ENCODE assay signal across 12 cellular contexts in genomic region chr2:102417946-102418345, GRCh38. TPM values are rescaled to one million over a fixed set of nuclear protein-coding genes. Genes with fewer than 3 reads are reported as not detected.
DNase-seq lines count a peak whose midpoint lies in the region; ATAC-seq and TF ChIP-seq lines count a peak whose summit lies in the region.
"Had no signal": no experiment of that assay in that cellular context is flagged by ENCODE, and none has a peak within 500 bp of the region (broad histone marks: within the 10 kb centered on the region; RNA-seq: fewer than 3 reads in every experiment).

No MANE protein-coding gene starts in this region.

- H3K9me2 ChIP-seq in PC-9 (ENCODE audit: insufficient read depth) = no peaks in the 10 kb centered on the region
- no peaks in the 10 kb centered on the region for H3K9me2 ChIP-seq in GM23248 (ENCODE audit: insufficient read depth)

- peak overlapping the region; percentile 62 for H3K4me3 Mint-ChIP-seq in activated naive CD8-positive, alpha-beta T cell treated with anti-CD3 and anti-CD28 coated beads for 36 hours

- H3F3A ChIP-seq in PC-9 (ENCODE audit: insufficient read depth, low read depth) (no peaks in the 10 kb centered on the region), GM23248 (ENCODE audit: insufficient read depth) (no peaks in the 10 kb centered on the region)

- peaks cover 47% of the 10 kb centered on the region for H3K4me1 Mint-ChIP-seq in activated naive CD8-positive, alpha-beta T cell treated with anti-CD3 and anti-CD28 coated beads for 36 hours

- H3K27me3 ChIP-seq in PC-9 (ENCODE audit: insufficient read depth, low read depth) (no peaks in the 10 kb centered on the region), sigmoid colon (no peaks in the 10 kb centered on the region), GM23248 (replicated peaks; ENCODE audit: insufficient read depth) (peaks cover 44% of the 10 kb centered on the region)

- intact Hi-C loops in posterior vena cava (cut with DNase I) (no loop called here), PC-9 (cut with micrococcal nuclease; ENCODE audit: unreplicated experiment) (no loop called here), sigmoid colon (cut with DNase I) (no loop called here)

- H3K79me2 ChIP-seq in PC-9 (ENCODE audit: low read depth) (no peaks in the 10 kb centered on the region), GM23248 (ENCODE audit: insufficient read depth) (no peaks in the 10 kb centered on the region)

- no peaks in the 10 kb centered on the region for H3K4me1 ChIP-seq in PC-9 (replicated peaks; ENCODE audit: insufficient read depth)
- no peaks in the 10 kb centered on the region for H3K4me1 ChIP-seq in sigmoid colon
- H3K4me1 ChIP-seq in GM23248 (ENCODE audit: insufficient read depth) = no peaks in the 10 kb centered on the region

- H3K27me3 Mint-ChIP-seq in activated naive CD8-positive, alpha-beta T cell treated with anti-CD3 and anti-CD28 coated beads for 36 hours = no peaks in the 10 kb centered on the region

- TF ChIP-seq CTCF in PC-9 (conservative IDR thresholded peaks at IDR 0.05) = no peak
- TF ChIP-seq CTCF in sigmoid colon (IDR thresholded peaks at IDR 0.05) = no peak

- CTCF ChIA-PET in PC-9 (lab: Charles Lee) = no interaction called here

- H4K20me1 ChIP-seq in PC-9 (ENCODE audit: insufficient read depth) = no peaks in the 10 kb centered on the region
- H4K20me1 ChIP-seq in GM23248 (ENCODE audit: insufficient read depth) = no peaks in the 10 kb centered on the region

- no peak for TF ChIP-seq EP300 in sigmoid colon (IDR thresholded peaks at IDR 0.05)

- H3K27ac Mint-ChIP-seq in activated naive CD8-positive, alpha-beta T cell treated with anti-CD3 and anti-CD28 coated beads for 36 hours = peak overlapping the region; percentile 98

- H3K9me3 Mint-ChIP-seq in activated naive CD8-positive, alpha-beta T cell treated with anti-CD3 and anti-CD28 coated beads for 36 hours = peaks cover 9% of the 10 kb centered on the region

- H3K4me2 ChIP-seq in PC-9 (no peak overlapping the region), GM23248 (ENCODE audit: unreplicated experiment) (no peak overlapping the region)

- no TSS peak for BruUV-seq in PC-9 (replicated peaks; lab: Mats Ljungman, UMichigan)

- POLR2A ChIA-PET in PC-9 (lab: Charles Lee; ENCODE audit: unreplicated experiment) = no interaction called here

- H3K27ac ChIP-seq in PC-9 = no peak overlapping the region
- no peak overlapping the region for H3K27ac ChIP-seq in sigmoid colon
- no peak overlapping the region for H3K27ac ChIP-seq in GM23248

- H3K4me3 ChIP-seq in PC-9 = no peak overlapping the region
- no peak overlapping the region for H3K4me3 ChIP-seq in sigmoid colon
- H3K4me3 ChIP-seq in GM23248 = no peak overlapping the region

- H3K9me3 ChIP-seq in PC-9 (ENCODE audit: insufficient read depth, low read depth) (no peaks in the 10 kb centered on the region), sigmoid colon (no peaks in the 10 kb centered on the region), GM23248 (ENCODE audit: low read depth) (no peaks in the 10 kb centered on the region)

- in situ Hi-C loops in GM23248 (cut with MboI) = no loop called here

- peaks cover 14% of the 10 kb centered on the region for H3K36me3 Mint-ChIP-seq in activated naive CD8-positive, alpha-beta T cell treated with anti-CD3 and anti-CD28 coated beads for 36 hours

- no peak for DNase-seq in activated naive CD8-positive, alpha-beta T cell treated with anti-CD3 and anti-CD28 coated beads for 36 hours
- DNase-seq in posterior vena cava (ENCODE audit: low spot score) = no peak
- DNase-seq in PC-9 = no peak
- DNase-seq in sigmoid colon = no peak
- no peak for DNase-seq in GM23248
- DNase-seq: NCI-H69 had no signal

- H2AFZ ChIP-seq in PC-9 = no peak overlapping the region
- no peak overlapping the region for H2AFZ ChIP-seq in GM23248

- no peak for TF ChIP-seq POLR2A in sigmoid colon (IDR thresholded peaks at IDR 0.05)

- no peak overlapping the region for H3K9ac ChIP-seq in GM23248

- WGBS in sigmoid colon, 2 donors = 62 to 90% methylated on average over 1 of the region's 1 CpG
- 48% methylated on average over 1 of the region's 1 CpG for WGBS in GM23248 (ENCODE audit: low coverage in 1 of 2, low lambda C conversion rate in 2 of 2, missing lambda C conversion rate in 2 of 2), 2 experiments

- H3K36me3 ChIP-seq in PC-9 (ENCODE audit: low read depth) = no peaks in the 10 kb centered on the region
- no peaks in the 10 kb centered on the region for H3K36me3 ChIP-seq in sigmoid colon
- H3K36me3 ChIP-seq in GM23248 (ENCODE audit: low read depth) = no peaks in the 10 kb centered on the region

- peak; percentile 21 for ATAC-seq in GM18499 (IDR thresholded peaks at IDR 0.05; ENCODE audit: insufficient read depth, unreplicated experiment)
- peak; percentile 20 for ATAC-seq in GM21360 (IDR thresholded peaks at IDR 0.05; ENCODE audit: unreplicated experiment)
- ATAC-seq in HG03354 (IDR thresholded peaks at IDR 0.05; ENCODE audit: poor library complexity, severe bottlenecking, unreplicated experiment) = peak; percentile 78

RNA-seq across cellular contexts. Expression of gene IL18RAP, which starts 5.0 kb away (rescaled TPM):
- 1 to 10 TPM; 5.3 to 5.5 TPM for total RNA-seq in activated naive CD8-positive, alpha-beta T cell treated with anti-CD3 and anti-CD28 coated beads for 36 hours
- total RNA-seq in posterior vena cava (1 to 10 TPM; 1.9 to 4.1 TPM), PC-9 (2021) (not detected in 2 replicates), sigmoid colon (1 to 10 TPM in 1 of 4 donors, under 1 TPM in 1, not detected in 2; 0.68 to 1.3 TPM)
- polyA plus RNA-seq in sigmoid colon (1 to 10 TPM in 1 of 3 donors, under 1 TPM in 1, not detected in 1; 0.96 to 1.4 TPM), GM23248 (2016; fragmentation: Nextera tagmentation; extraction: Ambion mirVana) (0.11 TPM in 1 of 2 replicates, not detected in the other)
- not detected in 2 replicates for total RNA-seq in GM23248 (2014; rRNA removed; shearing (Covaris generic))
- total RNA-seq: IMR-90, kidney epithelial cell had no signal
- polyA plus RNA-seq: IMR-90 had no signal

RNA-seq across cellular contexts. Expression of gene SLC9A4, which starts 55.1 kb away (rescaled TPM):
- total RNA-seq in activated naive CD8-positive, alpha-beta T cell treated with anti-CD3 and anti-CD28 coated beads for 36 hours = not detected
- total RNA-seq in posterior vena cava = under 1 TPM in 1 of 2 donors, not detected in 1; 0.14 TPM
- total RNA-seq in PC-9 (2021) = 0.85 and 1.1 TPM in 2 replicates
- total RNA-seq in sigmoid colon = not detected
- polyA plus RNA-seq in sigmoid colon = under 1 TPM in 1 of 3 donors, not detected in 2; 0.04 TPM
- total RNA-seq in GM23248 (2014; rRNA removed; shearing (Covaris generic)) = not detected in 2 replicates
- polyA plus RNA-seq in GM23248 (2016; fragmentation: Nextera tagmentation; extraction: Ambion mirVana) = not detected in 2 replicates
- total RNA-seq: IMR-90, pulmonary artery endothelial cell had no signal
- polyA plus RNA-seq: IMR-90 had no signal

Comparison
In these comparisons a context has a peak if more than half of its experiments do, and no peak if none do; other contexts are left out.
1. ATAC-seq: peak in every context shown above with its lines; median percentile 78 in HG03354; 21 in GM18499; 20 in GM21360.